Comparison of ENCODE assay signal across 17 cellular contexts in the genomic region with DNA sequence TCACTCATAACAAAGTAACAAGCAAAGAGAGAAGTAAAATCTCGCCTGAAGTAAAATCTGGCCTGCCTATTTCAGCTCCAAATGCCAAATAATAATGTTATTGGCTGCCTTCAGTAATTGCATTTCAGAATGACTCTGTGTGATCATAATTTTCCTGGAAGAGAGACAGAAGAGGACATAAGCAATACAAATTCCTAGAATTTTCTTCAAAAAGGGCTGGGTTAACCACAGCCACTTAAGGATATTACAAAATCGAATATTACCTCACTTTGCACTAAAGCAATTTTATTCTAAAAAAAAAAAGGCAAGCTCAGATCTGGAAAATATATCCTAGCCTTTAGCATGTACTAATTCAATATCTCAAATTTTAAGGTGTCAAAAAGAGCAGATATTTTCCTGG.
DNase-seq lines count a peak whose midpoint lies in the region; ATAC-seq and TF ChIP-seq lines count a peak whose summit lies in the region.
"Had no signal": no experiment of that assay in that cellular context is flagged by ENCODE, and none has a peak within 500 bp of the region (broad histone marks: within the 10 kb centered on the region; RNA-seq: fewer than 3 reads in every experiment).

No MANE protein-coding gene starts in this region.

- H3K4me2 ChIP-seq in mammary epithelial cell (ENCODE audit: insufficient read depth, low read depth, low read length): peak overlapping the region; percentile 25
- H3K4me2 ChIP-seq in mesenchymal stem cell (ENCODE audit: low read length, poor library complexity, severe bottlenecking): no peak overlapping the region

- no peaks in the 10 kb centered on the region for H3K36me3 Mint-ChIP-seq in chondrocyte (ENCODE audit: low read depth)
- H3K36me3 Mint-ChIP-seq: WTC11 had no signal

- H3K4ac ChIP-seq in mesenchymal stem cell (ENCODE audit: low read depth in 1 of 2, low read length in 2 of 2): no peak overlapping the region

- no peak for TF ChIP-seq CTCF in AG04449 (IDR thresholded peaks at IDR 0.05; ENCODE audit: insufficient read depth, low read length, missing control alignments)
- no peak for TF ChIP-seq CTCF in mammary epithelial cell (conservative IDR thresholded peaks at IDR 0.05 in 1 of 2, IDR thresholded peaks at IDR 0.05 in 1 of 2; ENCODE audit: extremely low read depth in 1 of 2, insufficient read depth in 1 of 2, low read depth in 1 of 2, low read length in 2 of 2)
- no peak for TF ChIP-seq CTCF in chondrocyte (IDR thresholded peaks at IDR 0.05)

- intact Hi-C loops in mammary epithelial cell (cut with micrococcal nuclease): loop anchor here (1.0 to 10.0 kb wide), 2 partner anchors 45 to 112 kb away; partner anchors contain the start of gene STAC

- no peak overlapping the region for H3K27ac Mint-ChIP-seq in chondrocyte (ENCODE audit: unreplicated experiment)
- H3K27ac Mint-ChIP-seq: endodermal cell, H9, WTC11 had no signal

- peaks cover 3% of the 10 kb centered on the region for H3K36me3 ChIP-seq in mammary epithelial cell (ENCODE audit: insufficient read depth, low read length)
- H3K36me3 ChIP-seq in mesenchymal stem cell (ENCODE audit: control insufficient read depth in 1 of 2, insufficient read depth in 2 of 2, low read depth in 1 of 2, low read length in 2 of 2): peaks cover 0 to 7% of the 10 kb centered on the region in 2 experiments
- H3K36me3 ChIP-seq: SJSA1 had no signal

- H3K27me3 Mint-ChIP-seq in chondrocyte (ENCODE audit: low read depth): peaks cover 5% of the 10 kb centered on the region
- H3K27me3 Mint-ChIP-seq: activated naive CD8-positive, alpha-beta T cell treated with anti-CD3 and anti-CD28 coated beads, Interleukin-2, amount 50 U/mL, for 24 hours had no signal

- ATAC-seq in HG03280 (IDR thresholded peaks at IDR 0.05; ENCODE audit: unreplicated experiment) (no peak), GM21529 (IDR thresholded peaks at IDR 0.05; ENCODE audit: unreplicated experiment) (no peak)
- ATAC-seq: activated naive CD8-positive, alpha-beta T cell treated with anti-CD3 and anti-CD28 coated beads, Interleukin-2, amount 50 U/mL, for 24 hours; WTC11 had no signal

- H3K9me3 Mint-ChIP-seq in chondrocyte (ENCODE audit: low read depth): no peaks in the 10 kb centered on the region
- H3K9me3 Mint-ChIP-seq: activated naive CD8-positive, alpha-beta T cell treated with anti-CD3 and anti-CD28 coated beads, Interleukin-2, amount 50 U/mL, for 24 hours; endodermal cell; H9 had no signal

- DNase-seq in AG04449 (ENCODE audit: low read depth, low spot score): peak; percentile 40
- DNase-seq in M059J (ENCODE audit: low read depth): peak; percentile 7
- DNase-seq in mammary epithelial cell: peak; percentile 27
- peak; percentile 33 for DNase-seq in mesenchymal stem cell
- DNase-seq in DMS 273 treated with DMSO at 0.1 percent for 48 hours (lab: John Stamatoyannopoulos, UW): no peak
- no peak for DNase-seq in chondrocyte (ENCODE audit: low spot score)
- DNase-seq: activated naive CD8-positive, alpha-beta T cell treated with anti-CD3 and anti-CD28 coated beads, Interleukin-2, amount 50 U/mL, for 24 hours; activated T-cell treated with anti-CD3 and anti-CD28 coated beads, Interleukin-2, amount 50 U/mL, for 1 hour; endodermal cell; H9; NCI-H1436 treated with DMSO at 0.1 percent for 48 hours; NCI-H69; stimulated activated CD8-positive, alpha-beta memory T cell treated with anti-CD3 and anti-CD28 coated beads, Interleukin-4, amount 100 ng/mL, for 48 hours had no signal

- H2AFZ ChIP-seq in mammary epithelial cell (ENCODE audit: low read depth, low read length) (no peak overlapping the region), mesenchymal stem cell (ENCODE audit: low read depth, low read length) (no peak overlapping the region)

- H4K8ac ChIP-seq in mesenchymal stem cell (ENCODE audit: low read length): no peak overlapping the region

- POLR2A ChIA-PET in AG04449 (lab: Yijun Ruan, JAX): interaction anchor here (0.9 kb wide), 1 partner anchor 19 kb away, joined by 3 read pairs; no protein-coding TSS in a partner anchor

- CTCF ChIA-PET in AG04449 (lab: Yijun Ruan, JAX): interaction anchor here (1.2 kb wide), 1 partner anchor 15 kb away, joined by 3 read pairs; no protein-coding TSS in a partner anchor
- CTCF ChIA-PET in mammary epithelial cell (lab: Charles Lee; ENCODE audit: low non-redundant PET): no interaction called here

- no peak overlapping the region for H2AK5ac ChIP-seq in mesenchymal stem cell (ENCODE audit: low read length, severe bottlenecking)

- no peak overlapping the region for H3K4me3 Mint-ChIP-seq in chondrocyte (ENCODE audit: unreplicated experiment)
- H3K4me3 Mint-ChIP-seq: activated naive CD8-positive, alpha-beta T cell treated with anti-CD3 and anti-CD28 coated beads, Interleukin-2, amount 50 U/mL, for 24 hours; endodermal cell; H9; WTC11 had no signal

- no peaks in the 10 kb centered on the region for H4K20me1 ChIP-seq in mammary epithelial cell (ENCODE audit: insufficient read depth, low read length)

- H2BK5ac ChIP-seq in mesenchymal stem cell (ENCODE audit: low read depth, low read length, poor library complexity, severe bottlenecking): no peak overlapping the region

- BruUV-seq in mammary epithelial cell (replicated peaks; lab: Mats Ljungman, UMichigan): no TSS peak

- H3K79me1 ChIP-seq in mesenchymal stem cell (replicated peaks; ENCODE audit: low read length, poor library complexity, severe bottlenecking): no peaks in the 10 kb centered on the region

- H3K18ac ChIP-seq in mesenchymal stem cell (ENCODE audit: low read depth in 1 of 2, low read length in 2 of 2): no peak overlapping the region

- H3K4me1 ChIP-seq in mammary epithelial cell (ENCODE audit: insufficient read depth, low read length): peaks cover 16% of the 10 kb centered on the region
- peaks cover 2% of the 10 kb centered on the region for H3K4me1 ChIP-seq in mesenchymal stem cell (ENCODE audit: control insufficient read depth, insufficient read depth, low read depth, low read length)
- H3K4me1 ChIP-seq: SJSA1 had no signal

- H3K4me1 Mint-ChIP-seq in chondrocyte (ENCODE audit: low read depth): no peaks in the 10 kb centered on the region
- H3K4me1 Mint-ChIP-seq: activated naive CD8-positive, alpha-beta T cell treated with anti-CD3 and anti-CD28 coated beads, Interleukin-2, amount 50 U/mL, for 24 hours had no signal

- no peak overlapping the region for H3K27ac ChIP-seq in mammary epithelial cell (ENCODE audit: insufficient read depth, low read depth, low read length)
- H3K27ac ChIP-seq in mesenchymal stem cell (ENCODE audit: low read length, poor library complexity, severe bottlenecking): peak overlapping the region; percentile 26
- H3K27ac ChIP-seq: SJSA1 had no signal

- in situ Hi-C loops in mammary epithelial cell (cut with MboI; ENCODE audit: low sequenced_read_pairs in 2 of 2): no loop called here

- no peaks in the 10 kb centered on the region for H3K79me2 ChIP-seq in mammary epithelial cell (ENCODE audit: insufficient read depth, low read length)

- 42% methylated on average over 2 of the region's 2 CpGs for WGBS in mammary epithelial cell (ENCODE audit: low coverage, missing lambda C conversion rate)
- 79% methylated on average over 2 of the region's 2 CpGs for WGBS in mesenchymal stem cell

- H3K4me3 ChIP-seq in AG04449 (ENCODE audit: low read depth, low read length) (no peak overlapping the region), mammary epithelial cell (replicated peaks in 1 of 3; ENCODE audit: insufficient read depth in 1 of 3, low read depth in 2 of 3, low read length in 3 of 3) (no peak overlapping the region), mesenchymal stem cell (ENCODE audit: insufficient read depth in 1 of 2, low read depth in 1 of 2, low read length in 2 of 2) (no peak overlapping the region)
- H3K4me3 ChIP-seq: SJSA1 had no signal

- dilution Hi-C loops in mammary epithelial cell (cut with HindIII; ENCODE audit: low sequenced_read_pairs): no loop called here

- no peak overlapping the region for H2BK12ac ChIP-seq in mesenchymal stem cell (ENCODE audit: low read length in 2 of 2)

- H3K9ac ChIP-seq in mammary epithelial cell (ENCODE audit: insufficient read depth, low read length): no peak overlapping the region
- peak overlapping the region; percentile 65 for H3K9ac ChIP-seq in mesenchymal stem cell (ENCODE audit: low read length)

- H3K9me3 ChIP-seq in mammary epithelial cell (replicated peaks; ENCODE audit: insufficient read depth, low read length) (no peaks in the 10 kb centered on the region), mesenchymal stem cell (ENCODE audit: control insufficient read depth, low read length) (no peaks in the 10 kb centered on the region)
- H3K9me3 ChIP-seq: SJSA1 had no signal

- H3K27me3 ChIP-seq in mammary epithelial cell (ENCODE audit: insufficient read depth, low read length): no peaks in the 10 kb centered on the region
- no peaks in the 10 kb centered on the region for H3K27me3 ChIP-seq in mesenchymal stem cell (ENCODE audit: control insufficient read depth in 1 of 2, insufficient read depth in 1 of 2, low read length in 2 of 2)
- H3K27me3 ChIP-seq: SJSA1 had no signal

- no peak overlapping the region for H2BK120ac ChIP-seq in mesenchymal stem cell (ENCODE audit: low read depth, low read length)

- H3K23ac ChIP-seq in mesenchymal stem cell (ENCODE audit: low read length in 2 of 2): no peak overlapping the region

- no peak overlapping the region for H2BK15ac ChIP-seq in mesenchymal stem cell (ENCODE audit: low read depth, poor library complexity, severe bottlenecking)

- H3K14ac ChIP-seq in mesenchymal stem cell (ENCODE audit: low read length in 2 of 2): no peak overlapping the region

- H4K91ac ChIP-seq in mesenchymal stem cell (ENCODE audit: low read length): no peak overlapping the region

Comparison
In these comparisons a context has a peak if more than half of its experiments do, and no peak if none do; other contexts are left out.
1. DNase-seq: peak in AG04449 (single experiment), M059J (single experiment), mammary epithelial cell (single experiment) and mesenchymal stem cell (single experiment); none in DMS 273 treated with DMSO at 0.1 percent for 48 hours (single experiment) and chondrocyte (single experiment).